In the genomic region with DNA sequence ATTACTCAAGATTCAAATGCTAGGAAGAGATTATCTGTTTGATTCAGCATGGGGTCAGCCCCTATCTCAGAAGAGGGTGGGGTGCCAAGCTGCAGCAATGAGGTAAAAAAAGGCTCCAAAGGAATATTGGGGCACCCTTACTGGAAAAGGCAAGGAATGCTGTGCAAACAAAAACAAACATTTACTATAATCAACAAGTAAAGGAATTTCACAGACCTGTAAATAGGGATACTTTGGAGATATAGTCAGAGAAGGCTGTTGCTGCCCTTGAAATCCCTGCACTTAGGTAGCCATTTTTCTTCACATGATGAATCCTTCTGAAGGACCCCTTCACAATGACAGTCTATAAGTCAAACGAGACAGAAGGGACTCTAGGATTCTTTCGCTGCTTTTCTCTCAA, we compare ENCODE assay signal across 19 cellular contexts. TPM values are rescaled to one million over a fixed set of nuclear protein-coding genes. Genes with fewer than 3 reads are reported as not detected.
DNase-seq lines count a peak whose midpoint lies in the region; ATAC-seq and TF ChIP-seq lines count a peak whose summit lies in the region.
"Had no signal": no experiment of that assay in that cellular context is flagged by ENCODE, and none has a peak within 500 bp of the region (broad histone marks: within the 10 kb centered on the region; RNA-seq: fewer than 3 reads in every experiment).

No MANE protein-coding gene starts in this region.

- intact Hi-C loops in left ventricle myocardium inferior (cut with micrococcal nuclease) (no loop called here), right cardiac atrium (cut with DNase I) (loop anchor here in 1 of 4 donors (10.0 kb wide), 1 partner anchor 138 kb away; no protein-coding TSS in a partner anchor), mucosa of descending colon (cut with DNase I, micrococcal nuclease) (no loop called here)
- intact Hi-C loops in dendritic cell treated with granulocyte-macrophage colony-stimulating factor and Interleukin-4, amounts not matched to agents 40 ng/mL and 50 ng/mL, for 4 days (cut with micrococcal nuclease): no loop called here

- DNase-seq in left ventricle myocardium inferior: no peak
- DNase-seq in right cardiac atrium: no peak
- no peak for DNase-seq in progenitor cell of endocrine pancreas (ENCODE audit: low spot score, unreplicated experiment)
- no peak for DNase-seq in mucosa of descending colon
- no peak for DNase-seq in GM10266 (ENCODE audit: extremely low spot score)
- DNase-seq in NCI-H82 (lab: John Stamatoyannopoulos, UW): no peak
- DNase-seq: C1 segment of cervical spinal cord, DMS 273 treated with DMSO at 0.1 percent for 48 hours, GF-D8, KG1, NCI-H1436 treated with DMSO at 0.1 percent for 48 hours, NCI-H2029 treated with DMSO at 0.1 percent for 48 hours, NCI-H524, Right ventricle myocardium superior had no signal

- H3K27ac ChIP-seq in left ventricle myocardium inferior (replicated peaks): peak overlapping the region; percentile 71
- no peak overlapping the region for H3K27ac ChIP-seq in right cardiac atrium (ENCODE audit: low read length)

- H3K9me3 Mint-ChIP-seq in dendritic cell treated with granulocyte-macrophage colony-stimulating factor and Interleukin-4, amounts not matched to agents 40 ng/mL and 50 ng/mL, for 4 days: no peaks in the 10 kb centered on the region
- H3K9me3 Mint-ChIP-seq in progenitor cell of endocrine pancreas (ENCODE audit: low read depth): peaks cover 4% of the 10 kb centered on the region
- H3K9me3 Mint-ChIP-seq: GM23338 had no signal

- H3K4me1 ChIP-seq in left ventricle myocardium inferior (peaks cover 21% of the 10 kb centered on the region), right cardiac atrium (ENCODE audit: control insufficient read depth, insufficient read depth, low read length) (no peaks in the 10 kb centered on the region), mucosa of descending colon (ENCODE audit: low read depth) (peaks cover 26% of the 10 kb centered on the region)

- peak overlapping the region; percentile 77 for H3K27ac Mint-ChIP-seq in dendritic cell treated with granulocyte-macrophage colony-stimulating factor and Interleukin-4, amounts not matched to agents 40 ng/mL and 50 ng/mL, for 4 days
- H3K27ac Mint-ChIP-seq in progenitor cell of endocrine pancreas: peak overlapping the region; percentile 31
- H3K27ac Mint-ChIP-seq: GM23338 had no signal

- no peaks in the 10 kb centered on the region for H3K9me3 ChIP-seq in left ventricle myocardium inferior (replicated peaks)
- H3K9me3 ChIP-seq in right cardiac atrium (ENCODE audit: control insufficient read depth, low read length): no peaks in the 10 kb centered on the region
- no peaks in the 10 kb centered on the region for H3K9me3 ChIP-seq in mucosa of descending colon

- no peak overlapping the region for H3K4me3 Mint-ChIP-seq in dendritic cell treated with granulocyte-macrophage colony-stimulating factor and Interleukin-4, amounts not matched to agents 40 ng/mL and 50 ng/mL, for 4 days
- H3K4me3 Mint-ChIP-seq in progenitor cell of endocrine pancreas (ENCODE audit: low read depth): no peak overlapping the region
- H3K4me3 Mint-ChIP-seq: GM23338 had no signal

- no peak for ATAC-seq in right cardiac atrium
- no peak for ATAC-seq in mucosa of descending colon
- no peak for ATAC-seq in HG03039 (IDR thresholded peaks at IDR 0.05; ENCODE audit: unreplicated experiment)
- ATAC-seq: GM23338, HCT116, Panc1 had no signal

- TF ChIP-seq CTCF in left ventricle myocardium inferior (IDR thresholded peaks at IDR 0.05; ENCODE audit: borderline replicate concordance) (no peak), progenitor cell of endocrine pancreas (IDR thresholded peaks at IDR 0.05; ENCODE audit: unreplicated experiment) (no peak), mucosa of descending colon (IDR thresholded peaks at IDR 0.05) (no peak), GM10266 (IDR thresholded peaks at IDR 0.05; ENCODE audit: control insufficient read depth, insufficient read depth, low read depth, missing control alignments) (no peak)

- no peaks in the 10 kb centered on the region for H3K27me3 Mint-ChIP-seq in dendritic cell treated with granulocyte-macrophage colony-stimulating factor and Interleukin-4, amounts not matched to agents 40 ng/mL and 50 ng/mL, for 4 days
- no peaks in the 10 kb centered on the region for H3K27me3 Mint-ChIP-seq in progenitor cell of endocrine pancreas

- peaks cover 44% of the 10 kb centered on the region for H3K4me1 Mint-ChIP-seq in dendritic cell treated with granulocyte-macrophage colony-stimulating factor and Interleukin-4, amounts not matched to agents 40 ng/mL and 50 ng/mL, for 4 days (ENCODE audit: low read depth)
- H3K4me1 Mint-ChIP-seq in progenitor cell of endocrine pancreas (ENCODE audit: low read depth): peaks cover 55% of the 10 kb centered on the region

- no peak overlapping the region for H3K4me3 ChIP-seq in left ventricle myocardium inferior
- no peak overlapping the region for H3K4me3 ChIP-seq in right cardiac atrium (ENCODE audit: low read length)
- H3K4me3 ChIP-seq in mucosa of descending colon: no peak overlapping the region
- H3K4me3 ChIP-seq: GM23338 had no signal

- WGBS in right cardiac atrium: 84% methylated on average over 2 of the region's 2 CpGs

- H3K36me3 Mint-ChIP-seq in dendritic cell treated with granulocyte-macrophage colony-stimulating factor and Interleukin-4, amounts not matched to agents 40 ng/mL and 50 ng/mL, for 4 days (ENCODE audit: low read depth): no peaks in the 10 kb centered on the region
- no peaks in the 10 kb centered on the region for H3K36me3 Mint-ChIP-seq in progenitor cell of endocrine pancreas (ENCODE audit: insufficient read depth)

- H3K27me3 ChIP-seq in left ventricle myocardium inferior (ENCODE audit: low read depth) (no peaks in the 10 kb centered on the region), right cardiac atrium (ENCODE audit: control insufficient read depth, insufficient read depth) (no peaks in the 10 kb centered on the region)

- no peaks in the 10 kb centered on the region for H3K36me3 ChIP-seq in left ventricle myocardium inferior
- no peaks in the 10 kb centered on the region for H3K36me3 ChIP-seq in mucosa of descending colon (ENCODE audit: low read depth)

RNA-seq across cellular contexts. Expression of gene ADD3, which starts 10.6 kb away (rescaled TPM):
- total RNA-seq in left ventricle myocardium inferior (113 TPM), right cardiac atrium (100 to 1,000 TPM; 113 to 146 (median 124) TPM), progenitor cell of endocrine pancreas (111 and 117 TPM in 2 replicates), mucosa of descending colon (100 to 1,000 TPM; 109 to 165 (median 141) TPM)
- 47.4 TPM for polyA plus RNA-seq in right cardiac atrium
